28 cellular contexts compared by ENCODE assay signal in the genomic region with DNA sequence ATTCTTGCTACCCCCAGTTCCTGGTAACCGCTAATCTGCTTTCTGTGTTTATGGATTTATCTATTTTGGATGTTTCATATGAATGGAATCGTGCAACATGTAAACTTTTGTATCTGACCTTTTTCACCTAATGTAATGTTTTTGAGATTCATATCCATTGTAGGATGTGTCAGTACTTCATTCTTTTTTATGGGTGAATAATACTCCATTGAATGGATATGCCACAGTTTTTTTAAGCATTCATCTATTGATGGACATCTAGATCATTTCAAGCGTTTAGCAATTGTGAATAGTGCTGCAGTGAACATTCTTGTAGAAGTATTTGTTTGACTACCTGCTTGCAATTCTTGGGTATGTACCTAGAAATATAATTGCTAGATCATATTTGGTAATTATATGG.
"Had no signal": no experiment of that assay in that cellular context is flagged by ENCODE, and none has a peak within 500 bp of the region (broad histone marks: within the 10 kb centered on the region; RNA-seq: fewer than 3 reads in every experiment).

No MANE protein-coding gene starts in this region.

- H3K4me1 ChIP-seq: neural progenitor cell, parathyroid adenoma, psoas muscle, sigmoid colon, stomach, thyroid gland, tibial nerve, upper lobe of left lung, vagina had no signal

- FAIRE-seq: small intestine, urothelium cell line had no signal

- H3K27me3 ChIP-seq: neural progenitor cell, ovary, right lobe of liver, sigmoid colon, stomach, thyroid gland, tibial nerve, upper lobe of left lung, vagina had no signal

- H3K9me3 ChIP-seq: psoas muscle, right lobe of liver, sigmoid colon, thoracic aorta, thyroid gland, upper lobe of left lung, vagina had no signal

- H3K9me3 Mint-ChIP-seq: stimulated activated effector memory CD8-positive, alpha-beta T cell treated with anti-CD3 and anti-CD28 coated beads, Interleukin-12 subunit alpha, Interleukin-12 subunit beta, amount 100 ng/mL, for 72 hours; stimulated activated naive B cell treated with anti-CD40 and anti-IgM and Interleukin-4, amounts not matched to agents 10 μg/mL and 1 μg/mL and 100 μg/mL, for 72 hours; stimulated activated naive CD8-positive, alpha-beta T cell treated with anti-CD3 and anti-CD28 coated beads, Interleukin-15, Interleukin-2, amounts not matched to agents 100 ng/mL and 50 ng/mL, for 24 hours had no signal

- DNase-seq: occipital lobe; ovary; posterior cingulate gyrus; psoas muscle; right cardiac atrium; right lobe of liver; sigmoid colon; small intestine; stimulated activated CD4-positive, alpha-beta T cell treated with anti-CD3 and anti-CD28 coated beads, Interleukin-15, amount 100 ng/mL, for 24 hours; stimulated activated CD4-positive, alpha-beta T cell treated with anti-CD3 and anti-CD28 coated beads, Interleukin-2, amount 100 ng/mL, for 24 hours; stimulated activated CD4-positive, alpha-beta T cell treated with anti-CD3 and anti-CD28 coated beads, Interleukin-2, amount 100 ng/mL, for 48 hours; stimulated activated CD4-positive, alpha-beta T cell treated with anti-CD3 and anti-CD28 coated beads, Interleukin-4, amount 100 ng/mL, for 24 hours; stimulated activated naive B cell treated with anti-CD40 and anti-IgM and Interleukin-4, amounts not matched to agents 10 μg/mL and 1 μg/mL and 100 μg/mL, for 72 hours; stimulated activated naive CD4-positive, alpha-beta T cell treated with Interleukin-2 at 50 U/mL for 16 hours; stomach; thyroid gland; trophoblast cell; upper lobe of left lung had no signal

- H3K27ac Mint-ChIP-seq: nephron; neural progenitor cell; progenitor cell of endocrine pancreas; stimulated activated effector memory CD8-positive, alpha-beta T cell treated with anti-CD3 and anti-CD28 coated beads, Interleukin-12 subunit alpha, Interleukin-12 subunit beta, amount 100 ng/mL, for 72 hours; stimulated activated naive B cell treated with anti-CD40 and anti-IgM and Interleukin-4, amounts not matched to agents 10 μg/mL and 1 μg/mL and 100 μg/mL, for 72 hours; stimulated activated naive CD8-positive, alpha-beta T cell treated with anti-CD3 and anti-CD28 coated beads, Interleukin-15, Interleukin-2, amounts not matched to agents 100 ng/mL and 50 ng/mL, for 24 hours had no signal

- ATAC-seq: psoas muscle; right cardiac atrium; right lobe of liver; stimulated activated effector memory CD8-positive, alpha-beta T cell treated with anti-CD3 and anti-CD28 coated beads, Interleukin-12 subunit alpha, Interleukin-12 subunit beta, amount 100 ng/mL, for 72 hours; stimulated activated naive B cell treated with anti-CD40 and anti-IgM and Interleukin-4, amounts not matched to agents 10 μg/mL and 1 μg/mL and 100 μg/mL, for 72 hours had no signal

- H3K36me3 ChIP-seq: ovary had no signal

- H3K27ac ChIP-seq: neural progenitor cell, ovary, parathyroid adenoma, psoas muscle, right lobe of liver, sigmoid colon, stomach, thoracic aorta, thyroid gland, tibial nerve, upper lobe of left lung, vagina had no signal

- H2AFZ ChIP-seq: neural progenitor cell, parathyroid adenoma had no signal

- H3K4me3 ChIP-seq: neural progenitor cell, ovary, psoas muscle, right lobe of liver, sigmoid colon, stomach, thoracic aorta, thyroid gland, tibial nerve, upper lobe of left lung, vagina had no signal

- H3K4me2 ChIP-seq: neural progenitor cell had no signal

- H3K27me3 Mint-ChIP-seq: progenitor cell of endocrine pancreas; stimulated activated naive B cell treated with anti-CD40 and anti-IgM and Interleukin-4, amounts not matched to agents 10 μg/mL and 1 μg/mL and 100 μg/mL, for 72 hours; stimulated activated naive CD8-positive, alpha-beta T cell treated with anti-CD3 and anti-CD28 coated beads, Interleukin-15, Interleukin-2, amounts not matched to agents 100 ng/mL and 50 ng/mL, for 24 hours had no signal

- H3K79me2 ChIP-seq: parathyroid adenoma had no signal

- H3K9ac ChIP-seq: neural progenitor cell, parathyroid adenoma had no signal

- H3K4me3 Mint-ChIP-seq: nephron; neural progenitor cell; stimulated activated effector memory CD8-positive, alpha-beta T cell treated with anti-CD3 and anti-CD28 coated beads, Interleukin-12 subunit alpha, Interleukin-12 subunit beta, amount 100 ng/mL, for 72 hours; stimulated activated naive B cell treated with anti-CD40 and anti-IgM and Interleukin-4, amounts not matched to agents 10 μg/mL and 1 μg/mL and 100 μg/mL, for 72 hours; stimulated activated naive CD8-positive, alpha-beta T cell treated with anti-CD3 and anti-CD28 coated beads, Interleukin-15, Interleukin-2, amounts not matched to agents 100 ng/mL and 50 ng/mL, for 24 hours had no signal

- H3K4me1 Mint-ChIP-seq: nephron; neural progenitor cell; stimulated activated effector memory CD8-positive, alpha-beta T cell treated with anti-CD3 and anti-CD28 coated beads, Interleukin-12 subunit alpha, Interleukin-12 subunit beta, amount 100 ng/mL, for 72 hours had no signal
